In the genomic region with DNA sequence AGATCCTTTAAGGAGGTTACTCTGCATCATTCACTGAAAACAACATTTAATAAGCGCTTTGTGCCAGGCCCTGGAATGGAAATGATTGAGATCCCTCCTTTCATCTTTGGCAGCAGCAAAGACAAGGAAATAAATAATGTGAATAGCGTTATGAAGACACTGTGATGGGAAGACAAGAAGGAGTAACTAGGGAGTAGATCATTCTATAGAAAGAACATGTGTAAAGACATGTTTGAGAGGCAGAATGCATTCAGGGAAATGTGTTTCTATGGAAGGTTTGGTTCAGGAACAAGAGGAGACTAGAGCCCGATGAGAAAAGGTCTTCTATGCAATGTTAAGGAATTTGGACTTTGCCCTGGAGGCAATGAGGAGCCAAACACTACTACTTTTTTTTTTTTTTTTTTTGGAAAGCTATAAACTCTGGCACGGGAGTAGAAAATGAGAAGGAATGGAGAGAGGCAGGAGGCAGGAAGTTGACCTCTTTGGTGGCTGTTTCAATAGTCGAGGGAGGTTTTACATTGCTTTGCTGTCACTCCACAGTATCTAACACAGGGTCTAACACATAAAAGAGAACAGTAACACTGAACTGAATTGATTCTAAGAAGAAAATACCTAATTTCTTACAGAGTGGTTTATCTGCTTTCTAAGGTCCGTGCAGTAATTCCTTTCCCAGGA, we compare ENCODE assay signal across 10 cellular contexts. TPM values are rescaled to one million over a fixed set of nuclear protein-coding genes. Genes with fewer than 3 reads are reported as not detected.
A peak's percentile ranks its signal among the peaks of the same experiment; 100 is the strongest.
DNase-seq lines count a peak whose midpoint lies in the region; ATAC-seq, FAIRE-seq and TF ChIP-seq lines count a peak whose summit lies in the region.
"Had no signal": no experiment of that assay in that cellular context is flagged by ENCODE, and none has a peak within 500 bp of the region (broad histone marks: within the 10 kb centered on the region; RNA-seq: fewer than 3 reads in every experiment).

No MANE protein-coding gene starts in this region.

- intact Hi-C loops in left ventricle myocardium inferior (cut with micrococcal nuclease): no loop called here

- DNase-seq in left ventricle myocardium inferior: no peak
- DNase-seq in small intestine: peak; percentile 88
- no peak for DNase-seq in retina
- no peak for DNase-seq in mesenteric fat pad (ENCODE audit: low spot score)
- no peak for DNase-seq in naive thymus-derived CD8-positive, alpha-beta T cell
- DNase-seq in NCI-H1930 (lab: John Stamatoyannopoulos, UW): no peak

- peaks cover 0 to 34% (median 8%) of the 10 kb centered on the region in 9 donors for H3K9me3 Mint-ChIP-seq in naive thymus-derived CD8-positive, alpha-beta T cell

- POLR2A ChIA-PET in naive thymus-derived CD8-positive, alpha-beta T cell (lab: Charles Lee): interaction anchor here (0.6 kb wide), 1 partner anchor 308 kb away, joined by 4 read pairs; no protein-coding TSS in a partner anchor

- ATAC-seq in naive thymus-derived CD8-positive, alpha-beta T cell: no peak

- no peaks in the 10 kb centered on the region for H3K27me3 Mint-ChIP-seq in naive thymus-derived CD8-positive, alpha-beta T cell

- H3K36me3 ChIP-seq in ES-I3 (ENCODE audit: insufficient read depth, low read length): no peaks in the 10 kb centered on the region
- H3K36me3 ChIP-seq in left ventricle myocardium inferior: no peaks in the 10 kb centered on the region
- no peaks in the 10 kb centered on the region for H3K36me3 ChIP-seq in small intestine (ENCODE audit: control insufficient read depth in 2 of 2, insufficient read depth in 2 of 2, low read length in 2 of 2)

- H3K27ac Mint-ChIP-seq in naive thymus-derived CD8-positive, alpha-beta T cell: no peak overlapping the region

- H3K36me3 Mint-ChIP-seq in naive thymus-derived CD8-positive, alpha-beta T cell: peaks cover 21 to 39% (median 28%) of the 10 kb centered on the region in 3 donors

- no peak overlapping the region for H3K4me3 ChIP-seq in left ventricle myocardium inferior
- no peak overlapping the region for H3K4me3 ChIP-seq in small intestine (ENCODE audit: low read depth in 1 of 2, low read length in 2 of 2)

- H3K9ac ChIP-seq in ES-I3 (ENCODE audit: low read depth, low read length): peak overlapping the region; percentile 27; the same call in 1 of the 2 replicates

- peaks cover 20% of the 10 kb centered on the region for H3K4me1 ChIP-seq in ES-I3 (ENCODE audit: insufficient read depth, low read length)
- H3K4me1 ChIP-seq in left ventricle myocardium inferior: peaks cover 48% of the 10 kb centered on the region
- peaks cover 0 to 6% of the 10 kb centered on the region in 2 donors for H3K4me1 ChIP-seq in small intestine (ENCODE audit: control insufficient read depth in 2 of 2, insufficient read depth in 1 of 2, low read depth in 1 of 2, low read length in 1 of 2)

- no peak overlapping the region for H3K4me3 Mint-ChIP-seq in naive thymus-derived CD8-positive, alpha-beta T cell

- WGBS in small intestine, 3 donors: 25 to 47% (median 47%) methylated on average over 6 of the region's 6 CpGs

- H3K4me1 Mint-ChIP-seq in naive thymus-derived CD8-positive, alpha-beta T cell: peaks cover 18 to 45% (median 31%) of the 10 kb centered on the region in 4 donors

- H3K9me3 ChIP-seq in ES-I3 (ENCODE audit: control insufficient read depth, insufficient read depth, low read length): no peaks in the 10 kb centered on the region
- H3K9me3 ChIP-seq in left ventricle myocardium inferior (replicated peaks): peaks cover 15% of the 10 kb centered on the region
- H3K9me3 ChIP-seq in small intestine (ENCODE audit: control insufficient read depth, low read depth): no peaks in the 10 kb centered on the region

- H3K27ac ChIP-seq in angular gyrus (ENCODE audit: low read depth, low read length) (peak overlapping the region; percentile 27), left ventricle myocardium inferior (replicated peaks) (peak overlapping the region; percentile 53), small intestine (ENCODE audit: low read depth in 1 of 2, low read length in 1 of 2) (peak overlapping the region; percentile 25 to 70)

- no peak for TF ChIP-seq CTCF in left ventricle myocardium inferior (IDR thresholded peaks at IDR 0.05; ENCODE audit: borderline replicate concordance)

- no peak for FAIRE-seq in small intestine (lab: Jason Lieb, UNC)
- FAIRE-seq: endothelial cell of umbilical vein, G401.6 had no signal

- H3K27me3 ChIP-seq in left ventricle myocardium inferior (ENCODE audit: low read depth) (no peaks in the 10 kb centered on the region), small intestine (ENCODE audit: control insufficient read depth in 2 of 2, insufficient read depth in 2 of 2, low read length in 2 of 2) (no peaks in the 10 kb centered on the region)

RNA-seq across cellular contexts. Expression of a gene that starts 44.9 kb away (rescaled TPM):
- total RNA-seq in left ventricle myocardium inferior (10.0 TPM), mesenteric fat pad (31.2 TPM)
- polyA plus RNA-seq in small intestine: 1 to 10 TPM; 6.3 to 8.9 (median 8.2) TPM
- 10 to 100 TPM; 29.0 to 29.1 TPM for total RNA-seq in naive thymus-derived CD8-positive, alpha-beta T cell
- 1 to 10 TPM in 2 of 3 donors, under 1 TPM in 1; 0.95 to 3.2 (median 2.0) TPM for polyA plus RNA-seq in naive thymus-derived CD8-positive, alpha-beta T cell
